2 cellular contexts compared by ENCODE assay signal in genomic region chr13:113371706-113372105, GRCh38. TPM values are rescaled to one million over a fixed set of nuclear protein-coding genes. Genes with fewer than 3 reads are reported as not detected.
"Had no signal": no experiment of that assay in that cellular context is flagged by ENCODE, and none has a peak within 500 bp of the region (broad histone marks: within the 10 kb centered on the region; RNA-seq: fewer than 3 reads in every experiment).

No MANE protein-coding gene starts in this region.

RNA-seq across cellular contexts. Expression of gene GRTP1, which starts 7.8 kb away (rescaled TPM):
- total RNA-seq: activated naive CD8-positive, alpha-beta T cell treated with anti-CD3 and anti-CD28 coated beads for 36 hours; T-helper 1 cell treated with Interleukin-12 subunit alpha and Interleukin-12 subunit beta and Interleukin-4 antibody, amounts not matched to agents 30 ng/mL and 1 ng/mL, for 36 hours had no signal
